10 cellular contexts compared by ENCODE assay signal in genomic region chr13:60268203-60268555, GRCh38.
A peak's percentile ranks its signal among the peaks of the same experiment; 100 is the strongest.
DNase-seq lines count a peak whose midpoint lies in the region; ATAC-seq and TF ChIP-seq lines count a peak whose summit lies in the region.
"Had no signal": no experiment of that assay in that cellular context is flagged by ENCODE, and none has a peak within 500 bp of the region (broad histone marks: within the 10 kb centered on the region; RNA-seq: fewer than 3 reads in every experiment).

No MANE protein-coding gene starts in this region.

- H3K9me3 Mint-ChIP-seq in Caco-2 (ENCODE audit: unreplicated experiment) (no peaks in the 10 kb centered on the region), mesothelial cell of epicardium (peaks cover 2% of the 10 kb centered on the region)

- H3K4me2 ChIP-seq in PC-3 (ENCODE audit: low read length): peak overlapping the region; percentile 60

- 68 to 76% methylated on average over 8 of the region's 8 CpGs for WGBS in gastroesophageal sphincter (ENCODE audit: low coverage in 1 of 2), 2 donors

- H3K9ac ChIP-seq in PC-3 (ENCODE audit: low read length) (no peak overlapping the region), rectal smooth muscle tissue (ENCODE audit: low read length) (no peak overlapping the region)

- H3K4me1 ChIP-seq in Caco-2: peaks cover 39% of the 10 kb centered on the region
- no peaks in the 10 kb centered on the region for H3K4me1 ChIP-seq in PC-3 (ENCODE audit: insufficient read depth, low read length)
- no peaks in the 10 kb centered on the region for H3K4me1 ChIP-seq in gastroesophageal sphincter
- H3K4me1 ChIP-seq in rectal smooth muscle tissue (ENCODE audit: control insufficient read depth, insufficient read depth, low read length): no peaks in the 10 kb centered on the region

- no peaks in the 10 kb centered on the region for H3F3A ChIP-seq in PC-3 (ENCODE audit: low read length, unreplicated experiment)

- peaks cover 2% of the 10 kb centered on the region for H3K9me3 ChIP-seq in Caco-2
- no peaks in the 10 kb centered on the region for H3K9me3 ChIP-seq in PC-3 (ENCODE audit: low read length)
- H3K9me3 ChIP-seq in gastroesophageal sphincter: peaks cover 0 to 3% (median 0%) of the 10 kb centered on the region in 3 donors

- TF ChIP-seq CTCF in Caco-2 (IDR thresholded peaks at IDR 0.05; ENCODE audit: insufficient read depth in 1 of 2, low read depth in 1 of 2, low read length in 1 of 2, severe bottlenecking in 1 of 2, unreplicated experiment in 1 of 2) (no peak), PC-3 (conservative IDR thresholded peaks at IDR 0.05; ENCODE audit: low read depth, low read length) (no peak), gastroesophageal sphincter (IDR thresholded peaks at IDR 0.05) (no peak), mesothelial cell of epicardium (IDR thresholded peaks at IDR 0.05; ENCODE audit: unreplicated experiment) (no peak)

- DNase-seq in Caco-2 (peak; percentile 36 to 50), PC-3 (peak; percentile 37), mesothelial cell of epicardium (ENCODE audit: low spot score in 2 of 2, unreplicated experiment in 2 of 2) (no peak), NCI-H2196 treated with DMSO at 0.1 percent for 48 hours (lab: John Stamatoyannopoulos, UW; ENCODE audit: unreplicated experiment) (no peak)
- no peak for DNase-seq in activated CD4-positive, alpha-beta T cell treated with anti-CD3 and anti-CD28 coated beads, Interleukin-2, amount 50 U/mL, for 48 hours
- DNase-seq: NCI-H1417 treated with DMSO at 0.1 percent for 48 hours, SHP77 treated with DMSO at 0.1 percent for 48 hours had no signal

- H3K4me3 Mint-ChIP-seq in Caco-2 (ENCODE audit: unreplicated experiment) (no peak overlapping the region), mesothelial cell of epicardium (no peak overlapping the region)

- H3K36me3 ChIP-seq in Caco-2 (ENCODE audit: control insufficient read depth, insufficient read depth, low read length): no peaks in the 10 kb centered on the region
- no peaks in the 10 kb centered on the region for H3K36me3 ChIP-seq in PC-3 (ENCODE audit: low read depth, low read length)
- H3K36me3 ChIP-seq in gastroesophageal sphincter: no peaks in the 10 kb centered on the region
- H3K36me3 ChIP-seq in rectal smooth muscle tissue (ENCODE audit: control insufficient read depth, insufficient read depth, low read length): no peaks in the 10 kb centered on the region

- TF ChIP-seq POLR2A in gastroesophageal sphincter (IDR thresholded peaks at IDR 0.05): no peak

- CTCF ChIA-PET in Caco-2 (lab: Charles Lee): no interaction called here
- CTCF ChIA-PET in PC-3 (lab: Charles Lee): no interaction called here

- ATAC-seq in PC-3: no peak
- no peak for ATAC-seq in gastroesophageal sphincter
- no peak for ATAC-seq in HG03280 (IDR thresholded peaks at IDR 0.05; ENCODE audit: unreplicated experiment)

- no peaks in the 10 kb centered on the region for H3K27me3 ChIP-seq in Caco-2 (replicated peaks; ENCODE audit: control insufficient read depth, insufficient read depth, low read length)
- peaks cover 3% of the 10 kb centered on the region; the same call in 1 of the 2 replicates for H3K27me3 ChIP-seq in PC-3 (ENCODE audit: low read length)
- H3K27me3 ChIP-seq in gastroesophageal sphincter: peaks cover 3% of the 10 kb centered on the region
- no peaks in the 10 kb centered on the region for H3K27me3 ChIP-seq in rectal smooth muscle tissue (ENCODE audit: control insufficient read depth, insufficient read depth, low read length)

- POLR2A ChIA-PET in Caco-2 (lab: Charles Lee): no interaction called here
- POLR2A ChIA-PET in PC-3 (lab: Charles Lee; ENCODE audit: unreplicated experiment): no interaction called here

- H3K4me3 ChIP-seq in Caco-2 (ENCODE audit: low read depth, low read length) (peak overlapping the region; percentile 55), PC-3 (ENCODE audit: low read length) (peak overlapping the region; percentile 42), gastroesophageal sphincter (peak overlapping the region; percentile 26 to 49), rectal smooth muscle tissue (ENCODE audit: low read length) (peak overlapping the region; percentile 63)

- H3K4me1 Mint-ChIP-seq in Caco-2 (ENCODE audit: low read depth, unreplicated experiment) (peaks cover 9% of the 10 kb centered on the region), mesothelial cell of epicardium (peaks cover 28% of the 10 kb centered on the region)

- TF ChIP-seq EP300 in gastroesophageal sphincter (IDR thresholded peaks at IDR 0.05): no peak

- H3K79me2 ChIP-seq in PC-3 (ENCODE audit: low read length): no peaks in the 10 kb centered on the region

- H3K27ac Mint-ChIP-seq in Caco-2 (ENCODE audit: unreplicated experiment) (no peak overlapping the region), mesothelial cell of epicardium (no peak overlapping the region)

- intact Hi-C loops in Caco-2 (cut with micrococcal nuclease; ENCODE audit: unreplicated experiment) (loop anchor here (1.0 to 2.0 kb wide), 2 partner anchors 23 to 130 kb away; no protein-coding TSS in a partner anchor), PC-3 (cut with micrococcal nuclease) (no loop called here)

- H3K27ac ChIP-seq in PC-3 (ENCODE audit: low read length) (no peak overlapping the region), gastroesophageal sphincter (no peak overlapping the region), rectal smooth muscle tissue (ENCODE audit: low read depth, low read length) (no peak overlapping the region)

- H3K36me3 Mint-ChIP-seq in Caco-2 (ENCODE audit: insufficient read depth, unreplicated experiment) (no peaks in the 10 kb centered on the region), mesothelial cell of epicardium (peaks cover 6% of the 10 kb centered on the region)

- H3K27me3 Mint-ChIP-seq in Caco-2 (ENCODE audit: insufficient read depth, unreplicated experiment) (no peaks in the 10 kb centered on the region), mesothelial cell of epicardium (ENCODE audit: low read depth) (no peaks in the 10 kb centered on the region)

- no peaks in the 10 kb centered on the region for H4K20me1 ChIP-seq in PC-3 (ENCODE audit: low read length)

- H2AFZ ChIP-seq in PC-3 (ENCODE audit: low read length): 0 out of 2 replicates have a peak overlapping the region, but pooled peaks have one; percentile 22

- no TSS peak for BruUV-seq in Caco-2 (replicated peaks; lab: Mats Ljungman, UMichigan)
- no TSS peak for BruUV-seq in PC-3 (replicated peaks; lab: Mats Ljungman, UMichigan)

- no peaks in the 10 kb centered on the region for H3K9me2 ChIP-seq in PC-3 (replicated peaks; ENCODE audit: low read length)

Comparison
In these comparisons a context has a peak if more than half of its experiments do, and no peak if none do; other contexts are left out.
1. DNase-seq: peak in Caco-2 (2 of 2) and PC-3 (single experiment); none in activated CD4-positive, alpha-beta T cell treated with anti-CD3 and anti-CD28 coated beads, Interleukin-2, amount 50 U/mL, for 48 hours (0 of 2), mesothelial cell of epicardium (0 of 2) and NCI-H2196 treated with DMSO at 0.1 percent for 48 hours (single experiment).
2. Peak in every context shown above with its lines, with median percentiles within 50 percentile points of each other: H3K4me3 ChIP-seq.